8 cellular contexts compared by ENCODE assay signal in the genomic region with DNA sequence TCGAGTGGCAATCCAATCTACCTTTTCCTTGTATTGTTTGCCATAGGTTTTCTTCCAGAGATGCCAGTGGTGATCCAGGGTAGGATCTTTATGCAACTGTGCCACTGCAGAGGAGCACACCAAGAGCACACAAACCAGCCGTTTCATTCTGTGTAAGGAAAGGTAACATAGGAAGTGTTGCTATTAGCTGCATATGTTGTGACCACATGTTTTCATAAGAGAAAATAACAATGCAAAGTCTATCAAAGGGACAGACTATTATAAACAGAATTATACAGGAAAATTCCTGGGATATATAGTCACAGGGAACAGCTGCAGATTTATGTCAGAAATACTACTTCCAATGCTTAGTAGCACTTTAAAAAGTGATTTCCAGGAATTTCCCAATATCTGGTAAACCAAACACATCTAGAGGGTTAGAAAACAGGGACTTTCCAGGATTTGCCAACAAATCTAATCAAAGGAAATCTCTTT.
DNase-seq lines count a peak whose midpoint lies in the region; ATAC-seq and TF ChIP-seq lines count a peak whose summit lies in the region.

No MANE protein-coding gene starts in this region.

- H3K4me1 ChIP-seq in HEK293 (ENCODE audit: control insufficient read depth, insufficient read depth, low read length) = no peaks in the 10 kb centered on the region

- H3K36me3 ChIP-seq in HEK293 (ENCODE audit: control insufficient read depth in 2 of 2, insufficient read depth in 1 of 2, low read length in 2 of 2) = no peaks in the 10 kb centered on the region

- POLR2A ChIA-PET in HEK293 (lab: Yijun Ruan, JAX) = no interaction called here

- H3K4me3 Mint-ChIP-seq in memory B cell = peak overlapping the region; percentile 99

- no peaks in the 10 kb centered on the region for H3K9me3 Mint-ChIP-seq in memory B cell

- DNase-seq in AG08396 (ENCODE audit: low spot score) (peak; percentile 32), amniotic stem cell (lab: John Stamatoyannopoulos, UW) (peak; percentile 37), memory B cell (ENCODE audit: low spot score in 2 of 2) (no peak)

- no peak for ATAC-seq in memory B cell (ENCODE audit: low read depth)
- ATAC-seq in GM19452 (IDR thresholded peaks at IDR 0.05; ENCODE audit: unreplicated experiment) = no peak
- ATAC-seq in GM21423 (IDR thresholded peaks at IDR 0.05; ENCODE audit: unreplicated experiment) = no peak
- ATAC-seq in HG03039 (IDR thresholded peaks at IDR 0.05; ENCODE audit: unreplicated experiment) = no peak
- ATAC-seq in HG03175 (IDR thresholded peaks at IDR 0.05; ENCODE audit: unreplicated experiment) = no peak

- H3K27ac Mint-ChIP-seq in memory B cell = peak overlapping the region; percentile 100

- peaks cover 24% of the 10 kb centered on the region for H3K36me3 Mint-ChIP-seq in memory B cell

- no peak for TF ChIP-seq CTCF in HEK293 (tag by site-specific recombination; IDR thresholded peaks at IDR 0.05)

- no peak overlapping the region for H3K4me3 ChIP-seq in HEK293 (ENCODE audit: low read depth, low read length)

- peaks cover 38% of the 10 kb centered on the region for H3K4me1 Mint-ChIP-seq in memory B cell

- H3K27me3 Mint-ChIP-seq in memory B cell = no peaks in the 10 kb centered on the region

- CTCF ChIA-PET in HEK293 (lab: Yijun Ruan, JAX) = interaction anchor here (0.6 to 1.0 kb wide), 2 partner anchors 28 to 67 kb away, joined by 3 to 4 read pairs; no protein-coding TSS in a partner anchor

- no peaks in the 10 kb centered on the region for H3K9me3 ChIP-seq in HEK293 (ENCODE audit: control insufficient read depth, insufficient read depth, low read depth, low read length)

- H3K27ac ChIP-seq in HEK293 (ENCODE audit: extremely low read depth, low read depth, low read length) = no peak overlapping the region

TF ChIP-seq in HEK293, 187 proteins besides CTCF, POLR2A, EP300 and RAD21:
- TF ChIP-seq, protein P1, sequence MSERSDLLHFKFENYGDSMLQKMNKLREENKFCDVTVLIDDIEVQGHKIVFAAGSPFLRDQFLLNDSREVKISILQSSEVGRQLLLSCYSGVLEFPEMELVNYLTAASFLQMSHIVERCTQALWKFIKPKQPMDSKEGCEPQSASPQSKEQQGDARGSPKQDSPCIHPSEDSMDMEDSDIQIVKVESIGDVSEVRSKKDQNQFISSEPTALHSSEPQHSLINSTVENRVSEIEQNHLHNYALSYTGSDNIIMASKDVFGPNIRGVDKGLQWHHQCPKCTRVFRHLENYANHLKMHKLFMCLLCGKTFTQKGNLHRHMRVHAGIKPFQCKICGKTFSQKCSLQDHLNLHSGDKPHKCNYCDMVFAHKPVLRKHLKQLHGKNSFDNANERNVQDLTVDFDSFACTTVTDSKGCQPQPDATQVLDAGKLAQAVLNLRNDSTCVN (tag by site-specific recombination; optimal IDR thresholded peaks at IDR 0.05) = no peak
- TF ChIP-seq ZNF302 (tag by site-specific recombination; IDR thresholded peaks at IDR 0.05; ENCODE audit: low read depth) (no peak), ZNF211 (tag by site-specific recombination; IDR thresholded peaks at IDR 0.05; ENCODE audit: low read depth) (no peak), ZNF701 (tag by site-specific recombination; IDR thresholded peaks at IDR 0.05) (no peak), ZNF571 (tag by site-specific recombination; IDR thresholded peaks at IDR 0.05) (no peak), ZNF677 (tag by site-specific recombination; IDR thresholded peaks at IDR 0.05) (no peak), HOXA7 (CRISPR knock-in tag; IDR thresholded peaks at IDR 0.05; ENCODE audit: borderline replicate concordance) (no peak), GFI1B (tag by site-specific recombination; IDR thresholded peaks at IDR 0.05) (peak; percentile 61; the same call in 1 of the 2 replicates)
- TF ChIP-seq, protein P2, sequence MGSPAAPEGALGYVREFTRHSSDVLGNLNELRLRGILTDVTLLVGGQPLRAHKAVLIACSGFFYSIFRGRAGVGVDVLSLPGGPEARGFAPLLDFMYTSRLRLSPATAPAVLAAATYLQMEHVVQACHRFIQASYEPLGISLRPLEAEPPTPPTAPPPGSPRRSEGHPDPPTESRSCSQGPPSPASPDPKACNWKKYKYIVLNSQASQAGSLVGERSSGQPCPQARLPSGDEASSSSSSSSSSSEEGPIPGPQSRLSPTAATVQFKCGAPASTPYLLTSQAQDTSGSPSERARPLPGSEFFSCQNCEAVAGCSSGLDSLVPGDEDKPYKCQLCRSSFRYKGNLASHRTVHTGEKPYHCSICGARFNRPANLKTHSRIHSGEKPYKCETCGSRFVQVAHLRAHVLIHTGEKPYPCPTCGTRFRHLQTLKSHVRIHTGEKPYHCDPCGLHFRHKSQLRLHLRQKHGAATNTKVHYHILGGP (tag by site-specific recombination; IDR thresholded peaks at IDR 0.05) = peak; percentile 77
- TF ChIP-seq, protein P3, sequence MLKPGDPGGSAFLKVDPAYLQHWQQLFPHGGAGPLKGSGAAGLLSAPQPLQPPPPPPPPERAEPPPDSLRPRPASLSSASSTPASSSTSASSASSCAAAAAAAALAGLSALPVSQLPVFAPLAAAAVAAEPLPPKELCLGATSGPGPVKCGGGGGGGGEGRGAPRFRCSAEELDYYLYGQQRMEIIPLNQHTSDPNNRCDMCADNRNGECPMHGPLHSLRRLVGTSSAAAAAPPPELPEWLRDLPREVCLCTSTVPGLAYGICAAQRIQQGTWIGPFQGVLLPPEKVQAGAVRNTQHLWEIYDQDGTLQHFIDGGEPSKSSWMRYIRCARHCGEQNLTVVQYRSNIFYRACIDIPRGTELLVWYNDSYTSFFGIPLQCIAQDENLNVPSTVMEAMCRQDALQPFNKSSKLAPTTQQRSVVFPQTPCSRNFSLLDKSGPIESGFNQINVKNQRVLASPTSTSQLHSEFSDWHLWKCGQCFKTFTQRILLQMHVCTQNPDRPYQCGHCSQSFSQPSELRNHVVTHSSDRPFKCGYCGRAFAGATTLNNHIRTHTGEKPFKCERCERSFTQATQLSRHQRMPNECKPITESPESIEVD (tag by site-specific recombination; IDR thresholded peaks at IDR 0.05) = 0 out of 2 replicates have a peak, but pooled peaks have one; percentile 22
- TF ChIP-seq, protein P4, sequence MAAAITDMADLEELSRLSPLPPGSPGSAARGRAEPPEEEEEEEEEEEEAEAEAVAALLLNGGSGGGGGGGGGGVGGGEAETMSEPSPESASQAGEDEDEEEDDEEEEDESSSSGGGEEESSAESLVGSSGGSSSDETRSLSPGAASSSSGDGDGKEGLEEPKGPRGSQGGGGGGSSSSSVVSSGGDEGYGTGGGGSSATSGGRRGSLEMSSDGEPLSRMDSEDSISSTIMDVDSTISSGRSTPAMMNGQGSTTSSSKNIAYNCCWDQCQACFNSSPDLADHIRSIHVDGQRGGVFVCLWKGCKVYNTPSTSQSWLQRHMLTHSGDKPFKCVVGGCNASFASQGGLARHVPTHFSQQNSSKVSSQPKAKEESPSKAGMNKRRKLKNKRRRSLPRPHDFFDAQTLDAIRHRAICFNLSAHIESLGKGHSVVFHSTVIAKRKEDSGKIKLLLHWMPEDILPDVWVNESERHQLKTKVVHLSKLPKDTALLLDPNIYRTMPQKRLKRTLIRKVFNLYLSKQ (tag by site-specific recombination; IDR thresholded peaks at IDR 0.05; ENCODE audit: borderline replicate concordance) = no peak
- TF ChIP-seq, protein P5, sequence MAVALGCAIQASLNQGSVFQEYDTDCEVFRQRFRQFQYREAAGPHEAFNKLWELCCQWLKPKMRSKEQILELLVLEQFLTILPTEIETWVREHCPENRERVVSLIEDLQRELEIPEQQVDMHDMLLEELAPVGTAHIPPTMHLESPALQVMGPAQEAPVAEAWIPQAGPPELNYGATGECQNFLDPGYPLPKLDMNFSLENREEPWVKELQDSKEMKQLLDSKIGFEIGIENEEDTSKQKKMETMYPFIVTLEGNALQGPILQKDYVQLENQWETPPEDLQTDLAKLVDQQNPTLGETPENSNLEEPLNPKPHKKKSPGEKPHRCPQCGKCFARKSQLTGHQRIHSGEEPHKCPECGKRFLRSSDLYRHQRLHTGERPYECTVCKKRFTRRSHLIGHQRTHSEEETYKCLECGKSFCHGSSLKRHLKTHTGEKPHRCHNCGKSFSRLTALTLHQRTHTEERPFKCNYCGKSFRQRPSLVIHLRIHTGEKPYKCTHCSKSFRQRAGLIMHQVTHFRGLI (tag by site-specific recombination; IDR thresholded peaks at IDR 0.05) = no peak

Comparison
In these comparisons a context has a peak if more than half of its experiments do, and no peak if none do; other contexts are left out.
1. DNase-seq: peak in AG08396 (single experiment) and amniotic stem cell (single experiment); none in memory B cell (0 of 2).